ENCODE assay signal across 1 cellular context in the genomic region with DNA sequence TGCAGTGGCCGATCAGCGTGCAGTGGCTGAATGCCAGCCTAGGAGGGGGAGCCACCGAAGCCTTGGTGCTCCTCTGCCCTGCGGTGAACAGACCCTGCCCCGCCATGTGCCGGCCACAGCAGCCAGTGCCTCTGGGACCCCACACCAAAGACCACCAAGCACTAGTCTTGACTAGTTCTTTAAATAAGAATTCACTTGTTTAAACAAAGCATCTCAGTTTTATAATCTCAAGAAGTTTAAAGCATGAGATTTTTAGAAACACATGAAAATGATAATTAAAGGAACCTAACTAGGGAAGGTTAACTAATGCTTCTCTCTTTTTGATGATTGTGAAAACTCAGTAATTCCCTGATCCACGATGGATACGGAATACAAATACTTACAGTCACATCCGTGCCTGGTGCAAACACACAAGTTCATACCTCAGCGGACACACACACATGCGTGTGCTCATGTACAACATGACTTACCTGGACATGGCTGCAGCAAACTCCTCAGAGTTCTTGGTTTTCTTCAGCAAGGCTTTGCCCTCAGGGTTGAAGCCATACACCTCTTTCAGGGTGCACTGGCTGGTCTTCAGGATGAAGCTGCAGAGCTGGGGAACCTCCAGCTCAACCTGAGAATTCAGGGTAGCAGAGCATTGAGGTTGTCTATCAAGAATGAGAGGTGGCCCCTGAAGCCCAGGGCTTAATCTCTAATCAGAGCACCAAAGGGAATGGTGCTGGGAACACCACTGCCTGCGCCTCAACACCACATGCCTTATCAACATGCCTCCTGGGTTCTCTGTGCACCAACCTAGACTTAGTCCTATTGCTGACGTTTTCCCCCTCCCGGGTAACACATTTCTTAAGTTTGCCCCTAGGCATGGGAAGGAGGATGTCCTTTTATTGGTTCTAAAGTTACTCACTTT.
TF ChIP-seq lines count a peak whose summit lies in the region.

No MANE protein-coding gene starts in this region.

TF ChIP-seq in HepG2, 621 proteins besides CTCF, POLR2A, EP300 and RAD21 (continued from another document and continues in another):
- no peak; the same call in 1 of the 2 replicates for TF ChIP-seq ZC3H4 (CRISPR knock-in tag; IDR thresholded peaks at IDR 0.05; ENCODE audit: borderline replicate concordance)
- TF ChIP-seq TOPORS (CRISPR knock-in tag; IDR thresholded peaks at IDR 0.05), result no peak
- no peak for TF ChIP-seq ZNF660 (CRISPR knock-in tag; IDR thresholded peaks at IDR 0.05; ENCODE audit: borderline replicate concordance, low read depth)
- TF ChIP-seq, protein P1, sequence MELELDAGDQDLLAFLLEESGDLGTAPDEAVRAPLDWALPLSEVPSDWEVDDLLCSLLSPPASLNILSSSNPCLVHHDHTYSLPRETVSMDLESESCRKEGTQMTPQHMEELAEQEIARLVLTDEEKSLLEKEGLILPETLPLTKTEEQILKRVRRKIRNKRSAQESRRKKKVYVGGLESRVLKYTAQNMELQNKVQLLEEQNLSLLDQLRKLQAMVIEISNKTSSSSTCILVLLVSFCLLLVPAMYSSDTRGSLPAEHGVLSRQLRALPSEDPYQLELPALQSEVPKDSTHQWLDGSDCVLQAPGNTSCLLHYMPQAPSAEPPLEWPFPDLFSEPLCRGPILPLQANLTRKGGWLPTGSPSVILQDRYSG (CRISPR knock-in tag; IDR thresholded peaks at IDR 0.05), result no peak
- TF ChIP-seq, protein P2, sequence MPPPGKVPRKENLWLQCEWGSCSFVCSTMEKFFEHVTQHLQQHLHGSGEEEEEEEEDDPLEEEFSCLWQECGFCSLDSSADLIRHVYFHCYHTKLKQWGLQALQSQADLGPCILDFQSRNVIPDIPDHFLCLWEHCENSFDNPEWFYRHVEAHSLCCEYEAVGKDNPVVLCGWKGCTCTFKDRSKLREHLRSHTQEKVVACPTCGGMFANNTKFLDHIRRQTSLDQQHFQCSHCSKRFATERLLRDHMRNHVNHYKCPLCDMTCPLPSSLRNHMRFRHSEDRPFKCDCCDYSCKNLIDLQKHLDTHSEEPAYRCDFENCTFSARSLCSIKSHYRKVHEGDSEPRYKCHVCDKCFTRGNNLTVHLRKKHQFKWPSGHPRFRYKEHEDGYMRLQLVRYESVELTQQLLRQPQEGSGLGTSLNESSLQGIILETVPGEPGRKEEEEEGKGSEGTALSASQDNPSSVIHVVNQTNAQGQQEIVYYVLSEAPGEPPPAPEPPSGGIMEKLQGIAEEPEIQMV (CRISPR knock-in tag; IDR thresholded peaks at IDR 0.05; ENCODE audit: low read depth), result no peak
- no peak for TF ChIP-seq SNRNP70 (IDR thresholded peaks at IDR 0.05; ENCODE audit: low read depth, low read length)
- TF ChIP-seq, protein P3, sequence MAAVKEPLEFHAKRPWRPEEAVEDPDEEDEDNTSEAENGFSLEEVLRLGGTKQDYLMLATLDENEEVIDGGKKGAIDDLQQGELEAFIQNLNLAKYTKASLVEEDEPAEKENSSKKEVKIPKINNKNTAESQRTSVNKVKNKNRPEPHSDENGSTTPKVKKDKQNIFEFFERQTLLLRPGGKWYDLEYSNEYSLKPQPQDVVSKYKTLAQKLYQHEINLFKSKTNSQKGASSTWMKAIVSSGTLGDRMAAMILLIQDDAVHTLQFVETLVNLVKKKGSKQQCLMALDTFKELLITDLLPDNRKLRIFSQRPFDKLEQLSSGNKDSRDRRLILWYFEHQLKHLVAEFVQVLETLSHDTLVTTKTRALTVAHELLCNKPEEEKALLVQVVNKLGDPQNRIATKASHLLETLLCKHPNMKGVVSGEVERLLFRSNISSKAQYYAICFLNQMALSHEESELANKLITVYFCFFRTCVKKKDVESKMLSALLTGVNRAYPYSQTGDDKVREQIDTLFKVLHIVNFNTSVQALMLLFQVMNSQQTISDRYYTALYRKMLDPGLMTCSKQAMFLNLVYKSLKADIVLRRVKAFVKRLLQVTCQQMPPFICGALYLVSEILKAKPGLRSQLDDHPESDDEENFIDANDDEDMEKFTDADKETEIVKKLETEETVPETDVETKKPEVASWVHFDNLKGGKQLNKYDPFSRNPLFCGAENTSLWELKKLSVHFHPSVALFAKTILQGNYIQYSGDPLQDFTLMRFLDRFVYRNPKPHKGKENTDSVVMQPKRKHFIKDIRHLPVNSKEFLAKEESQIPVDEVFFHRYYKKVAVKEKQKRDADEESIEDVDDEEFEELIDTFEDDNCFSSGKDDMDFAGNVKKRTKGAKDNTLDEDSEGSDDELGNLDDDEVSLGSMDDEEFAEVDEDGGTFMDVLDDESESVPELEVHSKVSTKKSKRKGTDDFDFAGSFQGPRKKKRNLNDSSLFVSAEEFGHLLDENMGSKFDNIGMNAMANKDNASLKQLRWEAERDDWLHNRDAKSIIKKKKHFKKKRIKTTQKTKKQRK (IDR thresholded peaks at IDR 0.05; ENCODE audit: low read length), result no peak
- TF ChIP-seq ZNF354B (CRISPR knock-in tag; IDR thresholded peaks at IDR 0.05), result no peak
- TF ChIP-seq, protein P4, sequence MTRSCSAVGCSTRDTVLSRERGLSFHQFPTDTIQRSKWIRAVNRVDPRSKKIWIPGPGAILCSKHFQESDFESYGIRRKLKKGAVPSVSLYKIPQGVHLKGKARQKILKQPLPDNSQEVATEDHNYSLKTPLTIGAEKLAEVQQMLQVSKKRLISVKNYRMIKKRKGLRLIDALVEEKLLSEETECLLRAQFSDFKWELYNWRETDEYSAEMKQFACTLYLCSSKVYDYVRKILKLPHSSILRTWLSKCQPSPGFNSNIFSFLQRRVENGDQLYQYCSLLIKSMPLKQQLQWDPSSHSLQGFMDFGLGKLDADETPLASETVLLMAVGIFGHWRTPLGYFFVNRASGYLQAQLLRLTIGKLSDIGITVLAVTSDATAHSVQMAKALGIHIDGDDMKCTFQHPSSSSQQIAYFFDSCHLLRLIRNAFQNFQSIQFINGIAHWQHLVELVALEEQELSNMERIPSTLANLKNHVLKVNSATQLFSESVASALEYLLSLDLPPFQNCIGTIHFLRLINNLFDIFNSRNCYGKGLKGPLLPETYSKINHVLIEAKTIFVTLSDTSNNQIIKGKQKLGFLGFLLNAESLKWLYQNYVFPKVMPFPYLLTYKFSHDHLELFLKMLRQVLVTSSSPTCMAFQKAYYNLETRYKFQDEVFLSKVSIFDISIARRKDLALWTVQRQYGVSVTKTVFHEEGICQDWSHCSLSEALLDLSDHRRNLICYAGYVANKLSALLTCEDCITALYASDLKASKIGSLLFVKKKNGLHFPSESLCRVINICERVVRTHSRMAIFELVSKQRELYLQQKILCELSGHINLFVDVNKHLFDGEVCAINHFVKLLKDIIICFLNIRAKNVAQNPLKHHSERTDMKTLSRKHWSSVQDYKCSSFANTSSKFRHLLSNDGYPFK (CRISPR knock-in tag; IDR thresholded peaks at IDR 0.05; ENCODE audit: borderline replicate concordance), result peak; percentile 48
- TF ChIP-seq, protein P5, sequence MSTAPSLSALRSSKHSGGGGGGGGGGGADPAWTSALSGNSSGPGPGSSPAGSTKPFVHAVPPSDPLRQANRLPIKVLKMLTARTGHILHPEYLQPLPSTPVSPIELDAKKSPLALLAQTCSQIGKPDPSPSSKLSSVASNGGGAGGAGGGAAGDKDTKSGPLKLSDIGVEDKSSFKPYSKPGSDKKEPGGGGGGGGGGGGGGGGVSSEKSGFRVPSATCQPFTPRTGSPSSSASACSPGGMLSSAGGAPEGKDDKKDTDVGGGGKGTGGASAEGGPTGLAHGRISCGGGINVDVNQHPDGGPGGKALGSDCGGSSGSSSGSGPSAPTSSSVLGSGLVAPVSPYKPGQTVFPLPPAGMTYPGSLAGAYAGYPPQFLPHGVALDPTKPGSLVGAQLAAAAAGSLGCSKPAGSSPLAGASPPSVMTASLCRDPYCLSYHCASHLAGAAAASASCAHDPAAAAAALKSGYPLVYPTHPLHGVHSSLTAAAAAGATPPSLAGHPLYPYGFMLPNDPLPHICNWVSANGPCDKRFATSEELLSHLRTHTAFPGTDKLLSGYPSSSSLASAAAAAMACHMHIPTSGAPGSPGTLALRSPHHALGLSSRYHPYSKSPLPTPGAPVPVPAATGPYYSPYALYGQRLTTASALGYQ (CRISPR knock-in tag; IDR thresholded peaks at IDR 0.05), result no peak
- TF ChIP-seq ZMYM3 (CRISPR knock-in tag; IDR thresholded peaks at IDR 0.05), result no peak
- TF ChIP-seq ZNF713 (CRISPR knock-in tag; IDR thresholded peaks at IDR 0.05), result no peak
- no peak for TF ChIP-seq ATF7 (IDR thresholded peaks at IDR 0.05)
- TF ChIP-seq ATF7 (CRISPR knock-in tag; IDR thresholded peaks at IDR 0.05), result no peak
- TF ChIP-seq, protein P6, sequence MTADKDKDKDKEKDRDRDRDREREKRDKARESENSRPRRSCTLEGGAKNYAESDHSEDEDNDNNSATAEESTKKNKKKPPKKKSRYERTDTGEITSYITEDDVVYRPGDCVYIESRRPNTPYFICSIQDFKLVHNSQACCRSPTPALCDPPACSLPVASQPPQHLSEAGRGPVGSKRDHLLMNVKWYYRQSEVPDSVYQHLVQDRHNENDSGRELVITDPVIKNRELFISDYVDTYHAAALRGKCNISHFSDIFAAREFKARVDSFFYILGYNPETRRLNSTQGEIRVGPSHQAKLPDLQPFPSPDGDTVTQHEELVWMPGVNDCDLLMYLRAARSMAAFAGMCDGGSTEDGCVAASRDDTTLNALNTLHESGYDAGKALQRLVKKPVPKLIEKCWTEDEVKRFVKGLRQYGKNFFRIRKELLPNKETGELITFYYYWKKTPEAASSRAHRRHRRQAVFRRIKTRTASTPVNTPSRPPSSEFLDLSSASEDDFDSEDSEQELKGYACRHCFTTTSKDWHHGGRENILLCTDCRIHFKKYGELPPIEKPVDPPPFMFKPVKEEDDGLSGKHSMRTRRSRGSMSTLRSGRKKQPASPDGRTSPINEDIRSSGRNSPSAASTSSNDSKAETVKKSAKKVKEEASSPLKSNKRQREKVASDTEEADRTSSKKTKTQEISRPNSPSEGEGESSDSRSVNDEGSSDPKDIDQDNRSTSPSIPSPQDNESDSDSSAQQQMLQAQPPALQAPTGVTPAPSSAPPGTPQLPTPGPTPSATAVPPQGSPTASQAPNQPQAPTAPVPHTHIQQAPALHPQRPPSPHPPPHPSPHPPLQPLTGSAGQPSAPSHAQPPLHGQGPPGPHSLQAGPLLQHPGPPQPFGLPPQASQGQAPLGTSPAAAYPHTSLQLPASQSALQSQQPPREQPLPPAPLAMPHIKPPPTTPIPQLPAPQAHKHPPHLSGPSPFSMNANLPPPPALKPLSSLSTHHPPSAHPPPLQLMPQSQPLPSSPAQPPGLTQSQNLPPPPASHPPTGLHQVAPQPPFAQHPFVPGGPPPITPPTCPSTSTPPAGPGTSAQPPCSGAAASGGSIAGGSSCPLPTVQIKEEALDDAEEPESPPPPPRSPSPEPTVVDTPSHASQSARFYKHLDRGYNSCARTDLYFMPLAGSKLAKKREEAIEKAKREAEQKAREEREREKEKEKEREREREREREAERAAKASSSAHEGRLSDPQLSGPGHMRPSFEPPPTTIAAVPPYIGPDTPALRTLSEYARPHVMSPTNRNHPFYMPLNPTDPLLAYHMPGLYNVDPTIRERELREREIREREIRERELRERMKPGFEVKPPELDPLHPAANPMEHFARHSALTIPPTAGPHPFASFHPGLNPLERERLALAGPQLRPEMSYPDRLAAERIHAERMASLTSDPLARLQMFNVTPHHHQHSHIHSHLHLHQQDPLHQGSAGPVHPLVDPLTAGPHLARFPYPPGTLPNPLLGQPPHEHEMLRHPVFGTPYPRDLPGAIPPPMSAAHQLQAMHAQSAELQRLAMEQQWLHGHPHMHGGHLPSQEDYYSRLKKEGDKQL (CRISPR knock-in tag; IDR thresholded peaks at IDR 0.05; ENCODE audit: low read depth), result no peak
- TF ChIP-seq ZNF232 (CRISPR knock-in tag; IDR thresholded peaks at IDR 0.05; ENCODE audit: borderline replicate concordance), result no peak
- TF ChIP-seq, protein P7, sequence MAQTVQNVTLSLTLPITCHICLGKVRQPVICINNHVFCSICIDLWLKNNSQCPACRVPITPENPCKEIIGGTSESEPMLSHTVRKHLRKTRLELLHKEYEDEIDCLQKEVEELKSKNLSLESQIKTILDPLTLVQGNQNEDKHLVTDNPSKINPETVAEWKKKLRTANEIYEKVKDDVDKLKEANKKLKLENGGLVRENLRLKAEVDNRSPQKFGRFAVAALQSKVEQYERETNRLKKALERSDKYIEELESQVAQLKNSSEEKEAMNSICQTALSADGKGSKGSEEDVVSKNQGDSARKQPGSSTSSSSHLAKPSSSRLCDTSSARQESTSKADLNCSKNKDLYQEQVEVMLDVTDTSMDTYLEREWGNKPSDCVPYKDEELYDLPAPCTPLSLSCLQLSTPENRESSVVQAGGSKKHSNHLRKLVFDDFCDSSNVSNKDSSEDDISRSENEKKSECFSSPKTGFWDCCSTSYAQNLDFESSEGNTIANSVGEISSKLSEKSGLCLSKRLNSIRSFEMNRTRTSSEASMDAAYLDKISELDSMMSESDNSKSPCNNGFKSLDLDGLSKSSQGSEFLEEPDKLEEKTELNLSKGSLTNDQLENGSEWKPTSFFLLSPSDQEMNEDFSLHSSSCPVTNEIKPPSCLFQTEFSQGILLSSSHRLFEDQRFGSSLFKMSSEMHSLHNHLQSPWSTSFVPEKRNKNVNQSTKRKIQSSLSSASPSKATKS (CRISPR knock-in tag; IDR thresholded peaks at IDR 0.05), result 0 out of 2 replicates have a peak, but pooled peaks have one; percentile 56
- no peak for TF ChIP-seq ZNF839 (CRISPR knock-in tag; IDR thresholded peaks at IDR 0.05; ENCODE audit: borderline replicate concordance)
- no peak for TF ChIP-seq ZNF558 (CRISPR knock-in tag; IDR thresholded peaks at IDR 0.05; ENCODE audit: borderline replicate concordance)
- no peak for TF ChIP-seq NFRKB (IDR thresholded peaks at IDR 0.05)
- TF ChIP-seq, protein P8, sequence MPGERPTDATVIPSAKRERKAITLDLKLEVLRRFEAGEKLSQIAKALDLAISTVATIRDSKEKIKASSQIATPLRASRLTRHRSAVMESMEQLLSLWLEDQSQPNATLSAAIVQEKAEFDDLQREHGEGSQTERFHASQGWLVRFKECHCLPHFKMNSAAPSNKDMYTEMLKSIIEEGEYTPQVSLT (CRISPR knock-in tag; IDR thresholded peaks at IDR 0.05; ENCODE audit: borderline replicate concordance, low read depth), result no peak
- TF ChIP-seq, protein P9, sequence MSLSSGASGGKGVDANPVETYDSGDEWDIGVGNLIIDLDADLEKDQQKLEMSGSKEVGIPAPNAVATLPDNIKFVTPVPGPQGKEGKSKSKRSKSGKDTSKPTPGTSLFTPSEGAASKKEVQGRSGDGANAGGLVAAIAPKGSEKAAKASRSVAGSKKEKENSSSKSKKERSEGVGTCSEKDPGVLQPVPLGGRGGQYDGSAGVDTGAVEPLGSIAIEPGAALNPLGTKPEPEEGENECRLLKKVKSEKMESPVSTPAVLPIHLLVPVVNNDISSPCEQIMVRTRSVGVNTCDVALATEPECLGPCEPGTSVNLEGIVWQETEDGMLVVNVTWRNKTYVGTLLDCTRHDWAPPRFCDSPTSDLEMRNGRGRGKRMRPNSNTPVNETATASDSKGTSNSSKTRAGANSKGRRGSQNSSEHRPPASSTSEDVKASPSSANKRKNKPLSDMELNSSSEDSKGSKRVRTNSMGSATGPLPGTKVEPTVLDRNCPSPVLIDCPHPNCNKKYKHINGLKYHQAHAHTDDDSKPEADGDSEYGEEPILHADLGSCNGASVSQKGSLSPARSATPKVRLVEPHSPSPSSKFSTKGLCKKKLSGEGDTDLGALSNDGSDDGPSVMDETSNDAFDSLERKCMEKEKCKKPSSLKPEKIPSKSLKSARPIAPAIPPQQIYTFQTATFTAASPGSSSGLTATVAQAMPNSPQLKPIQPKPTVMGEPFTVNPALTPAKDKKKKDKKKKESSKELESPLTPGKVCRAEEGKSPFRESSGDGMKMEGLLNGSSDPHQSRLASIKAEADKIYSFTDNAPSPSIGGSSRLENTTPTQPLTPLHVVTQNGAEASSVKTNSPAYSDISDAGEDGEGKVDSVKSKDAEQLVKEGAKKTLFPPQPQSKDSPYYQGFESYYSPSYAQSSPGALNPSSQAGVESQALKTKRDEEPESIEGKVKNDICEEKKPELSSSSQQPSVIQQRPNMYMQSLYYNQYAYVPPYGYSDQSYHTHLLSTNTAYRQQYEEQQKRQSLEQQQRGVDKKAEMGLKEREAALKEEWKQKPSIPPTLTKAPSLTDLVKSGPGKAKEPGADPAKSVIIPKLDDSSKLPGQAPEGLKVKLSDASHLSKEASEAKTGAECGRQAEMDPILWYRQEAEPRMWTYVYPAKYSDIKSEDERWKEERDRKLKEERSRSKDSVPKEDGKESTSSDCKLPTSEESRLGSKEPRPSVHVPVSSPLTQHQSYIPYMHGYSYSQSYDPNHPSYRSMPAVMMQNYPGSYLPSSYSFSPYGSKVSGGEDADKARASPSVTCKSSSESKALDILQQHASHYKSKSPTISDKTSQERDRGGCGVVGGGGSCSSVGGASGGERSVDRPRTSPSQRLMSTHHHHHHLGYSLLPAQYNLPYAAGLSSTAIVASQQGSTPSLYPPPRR (CRISPR knock-in tag; IDR thresholded peaks at IDR 0.05; ENCODE audit: borderline replicate concordance), result no peak
